ENCODE assay signal across 9 cellular contexts in the genomic region with DNA sequence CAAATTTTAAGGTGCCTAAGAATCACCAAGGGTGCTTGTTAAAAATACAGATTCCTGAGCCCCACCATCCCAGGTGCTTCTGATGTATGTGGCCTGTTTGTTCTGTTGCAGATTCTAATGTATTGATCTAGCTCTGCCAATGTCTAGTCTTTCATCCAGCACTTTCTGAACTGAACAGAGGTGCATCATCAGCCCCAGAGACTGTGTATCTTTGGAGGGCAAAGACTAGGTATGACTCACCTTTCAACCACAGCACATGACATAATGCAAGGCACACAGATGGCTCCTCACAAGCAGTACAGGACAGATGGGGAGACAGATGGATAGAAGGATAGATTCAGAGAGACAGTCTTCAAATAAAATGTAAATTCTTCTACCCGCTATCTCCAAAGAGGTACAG. TPM values are rescaled to one million over a fixed set of nuclear protein-coding genes. Genes with fewer than 3 reads are reported as not detected.
DNase-seq lines count a peak whose midpoint lies in the region; ATAC-seq, FAIRE-seq and TF ChIP-seq lines count a peak whose summit lies in the region.
"Had no signal": no experiment of that assay in that cellular context is flagged by ENCODE, and none has a peak within 500 bp of the region (broad histone marks: within the 10 kb centered on the region; RNA-seq: fewer than 3 reads in every experiment).

No MANE protein-coding gene starts in this region.

- H3K9me3 ChIP-seq in A549 = no peaks in the 10 kb centered on the region

- TF ChIP-seq EP300 in A549 (IDR thresholded peaks at IDR 0.05) = no peak

- peaks cover 50% of the 10 kb centered on the region for H3K4me1 Mint-ChIP-seq in T-helper 1 cell treated with Interleukin-12 subunit alpha and Interleukin-12 subunit beta and Interleukin-4 antibody, amounts not matched to agents 30 μg/mL and 1 μg/mL, for 36 hours (ENCODE audit: low read depth)

- no peak for TF ChIP-seq CTCF in A549 (IDR thresholded peaks at IDR 0.05)

- WGBS in A549 (ENCODE audit: missing lambda C conversion rate) = 100% methylated on average over 1 of the region's 1 CpG

- no peak overlapping the region for H3K4me3 ChIP-seq in A549

- no peak overlapping the region for H3K27ac ChIP-seq in A549

- no peak for TF ChIP-seq POLR2A in A549 (IDR thresholded peaks at IDR 0.05; ENCODE audit: low read length)

- FAIRE-seq in A549 (lab: Jason Lieb, UNC) = no peak

- peak overlapping the region; percentile 56 for H3K27ac Mint-ChIP-seq in T-helper 1 cell treated with Interleukin-12 subunit alpha and Interleukin-12 subunit beta and Interleukin-4 antibody, amounts not matched to agents 30 μg/mL and 1 μg/mL, for 36 hours

- no peak for TF ChIP-seq RAD21 in A549 (conservative IDR thresholded peaks at IDR 0.05 in 1 of 2, IDR thresholded peaks at IDR 0.05 in 1 of 2)

- peak; percentile 69 to 85 for ATAC-seq in A549
- ATAC-seq in GM18861 (IDR thresholded peaks at IDR 0.05; ENCODE audit: unreplicated experiment) = peak; percentile 75
- peak; percentile 80 for ATAC-seq in HG02981 (IDR thresholded peaks at IDR 0.05; ENCODE audit: unreplicated experiment)

- peak overlapping the region; percentile 0 for H3K4me3 Mint-ChIP-seq in T-helper 1 cell treated with Interleukin-12 subunit alpha and Interleukin-12 subunit beta and Interleukin-4 antibody, amounts not matched to agents 30 μg/mL and 1 μg/mL, for 36 hours
- H3K4me3 Mint-ChIP-seq: naive B cell had no signal

- H3K27me3 Mint-ChIP-seq in T-helper 1 cell treated with Interleukin-12 subunit alpha and Interleukin-12 subunit beta and Interleukin-4 antibody, amounts not matched to agents 30 μg/mL and 1 μg/mL, for 36 hours (ENCODE audit: low read depth) = no peaks in the 10 kb centered on the region
- H3K27me3 Mint-ChIP-seq: naive B cell had no signal

- no peaks in the 10 kb centered on the region for H3K9me3 Mint-ChIP-seq in T-helper 1 cell treated with Interleukin-12 subunit alpha and Interleukin-12 subunit beta and Interleukin-4 antibody, amounts not matched to agents 30 μg/mL and 1 μg/mL, for 36 hours
- H3K9me3 Mint-ChIP-seq: naive B cell had no signal

- POLR2A ChIA-PET in A549 (lab: Yijun Ruan, JAX) = no interaction called here

- CTCF ChIA-PET in A549 (lab: Yijun Ruan, JAX) = interaction anchor here (0.8 kb wide), 1 partner anchor 39 kb away, joined by 3 read pairs; no protein-coding TSS in a partner anchor

- peak; percentile 9 to 10 for DNase-seq in A549 (ENCODE audit: low read depth in 1 of 2, low spot score in 1 of 2)
- DNase-seq in kidney glomerular epithelial cell (lab: John Stamatoyannopoulos, UW) = peak; percentile 37
- no peak for DNase-seq in SIG-M5 (lab: John Stamatoyannopoulos, UW)
- no peak for DNase-seq in NCI-H2227 treated with DMSO at 0.1 percent for 48 hours (lab: John Stamatoyannopoulos, UW)
- DNase-seq in GM19238 (ENCODE audit: insufficient read length, low spot score) = no peak
- DNase-seq: naive B cell had no signal

- H3K4me2 ChIP-seq in A549 = 0 out of 3 replicates have a peak overlapping the region, but pooled peaks have one; percentile 22

- H3K36me3 Mint-ChIP-seq in T-helper 1 cell treated with Interleukin-12 subunit alpha and Interleukin-12 subunit beta and Interleukin-4 antibody, amounts not matched to agents 30 μg/mL and 1 μg/mL, for 36 hours (ENCODE audit: low read depth) = peaks cover 59% of the 10 kb centered on the region

- H3K4me1 ChIP-seq in A549 = peaks cover 26% of the 10 kb centered on the region; the same call in 2 of the 3 replicates

TF ChIP-seq in A549, 52 proteins besides CTCF, POLR2A, EP300 and RAD21:
- TF ChIP-seq HEYL (CRISPR knock-in tag; IDR thresholded peaks at IDR 0.05) (no peak), FOSL2 (IDR thresholded peaks at IDR 0.05) (no peak), FOSL2 (CRISPR knock-in tag; IDR thresholded peaks at IDR 0.05) (peak; percentile 58; the same call in 1 of the 2 replicates)
- TF ChIP-seq, protein P1, sequence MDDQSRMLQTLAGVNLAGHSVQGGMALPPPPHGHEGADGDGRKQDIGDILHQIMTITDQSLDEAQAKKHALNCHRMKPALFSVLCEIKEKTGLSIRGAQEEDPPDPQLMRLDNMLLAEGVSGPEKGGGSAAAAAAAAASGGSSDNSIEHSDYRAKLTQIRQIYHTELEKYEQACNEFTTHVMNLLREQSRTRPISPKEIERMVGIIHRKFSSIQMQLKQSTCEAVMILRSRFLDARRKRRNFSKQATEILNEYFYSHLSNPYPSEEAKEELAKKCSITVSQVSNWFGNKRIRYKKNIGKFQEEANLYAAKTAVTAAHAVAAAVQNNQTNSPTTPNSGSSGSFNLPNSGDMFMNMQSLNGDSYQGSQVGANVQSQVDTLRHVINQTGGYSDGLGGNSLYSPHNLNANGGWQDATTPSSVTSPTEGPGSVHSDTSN (IDR thresholded peaks at IDR 0.05) = no peak

RNA-seq across cellular contexts. Expression of gene CD58, which starts 32.3 kb away (rescaled TPM):
- 36.0 and 38.4 TPM in 2 replicates for polyA plus RNA-seq in A549 (2011; rRNA removed)
- polyA plus RNA-seq in A549 (2012; cell fraction: cytosol; rRNA removed) = 11.0 and 11.2 TPM in 2 replicates
- 5.1 and 7.9 TPM in 2 replicates for polyA plus RNA-seq in A549 (2012; cell fraction: nucleus; rRNA removed)
- polyA plus RNA-seq in A549 (2017; fragmentation: RNase III; extraction: RNeasy Plus Mini Kit Qiagen cat#74134 plus additional on column Dnase treatment) = 20.0 to 26.4 TPM (median 22.4 TPM) in 3 replicates
- 4.8 and 8.2 TPM in 2 replicates for polyA minus RNA-seq in A549 (2011; rRNA and poly(A)+ RNA removed)

Comparison
In these comparisons a context has a peak if more than half of its experiments do, and no peak if none do; other contexts are left out.
1. DNase-seq: peak in A549 (2 of 2) and kidney glomerular epithelial cell (single experiment); none in SIG-M5 (single experiment), NCI-H2227 treated with DMSO at 0.1 percent for 48 hours (single experiment) and GM19238 (single experiment).
2. Peak in every context shown above with its lines, with median percentiles within 50 percentile points of each other: ATAC-seq.